Comparison of ENCODE assay signal across 9 cellular contexts in genomic region chr2:221465776-221466175, GRCh38.
DNase-seq lines count a peak whose midpoint lies in the region; ATAC-seq and TF ChIP-seq lines count a peak whose summit lies in the region.
"Had no signal": no experiment of that assay in that cellular context is flagged by ENCODE, and none has a peak within 500 bp of the region (broad histone marks: within the 10 kb centered on the region; RNA-seq: fewer than 3 reads in every experiment).

No MANE protein-coding gene starts in this region.

- peak; percentile 18 for DNase-seq in GF-D8 (lab: John Stamatoyannopoulos, UW)
- DNase-seq in astrocyte of the hippocampus (ENCODE audit: low read depth, low spot score), result peak; percentile 22
- no peak for DNase-seq in AG08396 (ENCODE audit: low spot score)
- DNase-seq in lower leg skin (ENCODE audit: low spot score in 2 of 2), result no peak
- no peak for DNase-seq in NCI-H748 (lab: John Stamatoyannopoulos, UW; ENCODE audit: unreplicated experiment)
- no peak for DNase-seq in coronary artery (ENCODE audit: low spot score)
- DNase-seq: NK-92 treated with Interleukin-12 subunit alpha and Interleukin-12 subunit beta, amount 100 ng/mL, for 24 hours had no signal

- WGBS in lower leg skin, 2 donors, result 80 to 89% methylated on average over 11 of the region's 11 CpGs

- intact Hi-C loops in lower leg skin (cut with DNase I; ENCODE audit: low total_unique reads), result no loop called here

- no peak for TF ChIP-seq POLR2A in lower leg skin (IDR thresholded peaks at IDR 0.05)

- no peak overlapping the region for H3K4me3 ChIP-seq in lower leg skin (ENCODE audit: low read depth, poor library complexity, severe bottlenecking)
- H3K4me3 ChIP-seq in coronary artery, result no peak overlapping the region

- no peak overlapping the region for H3K27ac ChIP-seq in coronary artery

- no peak for TF ChIP-seq CTCF in lower leg skin (IDR thresholded peaks at IDR 0.05)
- TF ChIP-seq CTCF in coronary artery (IDR thresholded peaks at IDR 0.05), result no peak

- ATAC-seq in GM19467 (IDR thresholded peaks at IDR 0.05; ENCODE audit: unreplicated experiment) (peak; percentile 75), HG03442 (IDR thresholded peaks at IDR 0.05; ENCODE audit: unreplicated experiment) (peak; percentile 71)

Comparison
In these comparisons a context has a peak if more than half of its experiments do, and no peak if none do; other contexts are left out.
1. DNase-seq: peak in GF-D8 (single experiment) and astrocyte of the hippocampus (single experiment); none in AG08396 (single experiment), lower leg skin (0 of 2), NCI-H748 (single experiment) and coronary artery (single experiment).